ENCODE assay signal across 8 cellular contexts in genomic region chr6:12007915-12008286, GRCh38. TPM values are rescaled to one million over a fixed set of nuclear protein-coding genes. Genes with fewer than 3 reads are reported as not detected.
DNase-seq lines count a peak whose midpoint lies in the region; ATAC-seq, FAIRE-seq and TF ChIP-seq lines count a peak whose summit lies in the region.

No MANE protein-coding gene starts in this region.

- H3K9me3 Mint-ChIP-seq in activated CD4-positive, alpha-beta T cell treated with anti-CD3 and anti-CD28 coated beads, Interleukin-2, amount 10 ng/mL, durations not matched to agents 24 days and 14 days, result no peaks in the 10 kb centered on the region
- no peaks in the 10 kb centered on the region for H3K9me3 Mint-ChIP-seq in activated naive CD8-positive, alpha-beta T cell treated with anti-CD3 and anti-CD28 coated beads for 36 hours

- H3K9ac ChIP-seq in kidney (ENCODE audit: low read length in 2 of 2), result peak overlapping the region; percentile 82 to 88

- H3K4me1 Mint-ChIP-seq in activated CD4-positive, alpha-beta T cell treated with anti-CD3 and anti-CD28 coated beads, Interleukin-2, amount 10 ng/mL, durations not matched to agents 24 days and 14 days, result peaks cover 23% of the 10 kb centered on the region
- H3K4me1 Mint-ChIP-seq in activated naive CD8-positive, alpha-beta T cell treated with anti-CD3 and anti-CD28 coated beads for 36 hours, result peaks cover 19% of the 10 kb centered on the region

- H3K27me3 Mint-ChIP-seq in activated CD4-positive, alpha-beta T cell treated with anti-CD3 and anti-CD28 coated beads, Interleukin-2, amount 10 ng/mL, durations not matched to agents 24 days and 14 days, result no peaks in the 10 kb centered on the region
- H3K27me3 Mint-ChIP-seq in activated naive CD8-positive, alpha-beta T cell treated with anti-CD3 and anti-CD28 coated beads for 36 hours, result no peaks in the 10 kb centered on the region

- no peak for FAIRE-seq in kidney (lab: Jason Lieb, UNC)
- FAIRE-seq in urothelium cell line (lab: Jason Lieb, UNC), result no peak

- WGBS in testis, 2 donors, result 30 to 34% methylated on average over 4 of the region's 4 CpGs

- ATAC-seq in GM21390 (IDR thresholded peaks at IDR 0.05; ENCODE audit: unreplicated experiment) (no peak), HG02610 (IDR thresholded peaks at IDR 0.05; ENCODE audit: unreplicated experiment) (no peak)

- DNase-seq in activated CD4-positive, alpha-beta T cell treated with anti-CD3 and anti-CD28 coated beads, Interleukin-2, amount 10 ng/mL, durations not matched to agents 24 days and 14 days, result no peak
- no peak for DNase-seq in activated CD4-positive, alpha-beta T cell treated with anti-CD3 and anti-CD28 coated beads for 1 hour
- no peak for DNase-seq in activated naive CD8-positive, alpha-beta T cell treated with anti-CD3 and anti-CD28 coated beads for 36 hours
- no peak for DNase-seq in kidney
- DNase-seq in testis, result no peak
- no peak for DNase-seq in urothelium cell line (ENCODE audit: low spot score)

- no peaks in the 10 kb centered on the region for H3K27me3 ChIP-seq in testis

- intact Hi-C loops in activated CD4-positive, alpha-beta T cell treated with anti-CD3 and anti-CD28 coated beads, Interleukin-2, amount 10 ng/mL, durations not matched to agents 24 days and 14 days (cut with micrococcal nuclease), result loop anchor here (1.0 to 2.0 kb wide), 2 partner anchors 33 to 353 kb away; no protein-coding TSS in a partner anchor
- intact Hi-C loops in kidney (cut with DNase I), result no loop called here
- intact Hi-C loops in testis (cut with DNase I; ENCODE audit: low total_unique reads), result no loop called here

- H3K27ac ChIP-seq in kidney (ENCODE audit: low read depth in 2 of 2, low read length in 2 of 2), result peak overlapping the region; percentile 97 to 98
- peak overlapping the region; percentile 83 to 93 for H3K27ac ChIP-seq in testis

- H3K36me3 ChIP-seq in kidney (ENCODE audit: control insufficient read depth in 1 of 2, insufficient read depth in 2 of 2, low read length in 2 of 2) (no peaks in the 10 kb centered on the region), testis (ENCODE audit: low read depth, missing control alignments) (no peaks in the 10 kb centered on the region)

- H3K9me3 ChIP-seq in kidney (ENCODE audit: control insufficient read depth in 1 of 2, low read length in 2 of 2) (no peaks in the 10 kb centered on the region), testis (no peaks in the 10 kb centered on the region)

- H3K4me1 ChIP-seq in kidney (ENCODE audit: control insufficient read depth in 1 of 2, insufficient read depth in 1 of 2, low read depth in 1 of 2, low read length in 2 of 2), result peaks cover 10 to 13% of the 10 kb centered on the region in 2 donors
- H3K4me1 ChIP-seq in testis, result peaks cover 10% of the 10 kb centered on the region

- peak overlapping the region; percentile 99 for H3K27ac Mint-ChIP-seq in activated CD4-positive, alpha-beta T cell treated with anti-CD3 and anti-CD28 coated beads, Interleukin-2, amount 10 ng/mL, durations not matched to agents 24 days and 14 days
- peak overlapping the region; percentile 100 for H3K27ac Mint-ChIP-seq in activated naive CD8-positive, alpha-beta T cell treated with anti-CD3 and anti-CD28 coated beads for 36 hours

- TF ChIP-seq CTCF in kidney (IDR thresholded peaks at IDR 0.05; ENCODE audit: borderline replicate concordance, extremely low read depth, insufficient read depth) (no peak), testis (IDR thresholded peaks at IDR 0.05) (no peak)

- H3K4me3 ChIP-seq in kidney (ENCODE audit: low read length in 2 of 2) (peak overlapping the region; percentile 83 to 92), testis (peak overlapping the region; percentile 62 to 65)

- peak overlapping the region; percentile 99 for H3K4me3 Mint-ChIP-seq in activated CD4-positive, alpha-beta T cell treated with anti-CD3 and anti-CD28 coated beads, Interleukin-2, amount 10 ng/mL, durations not matched to agents 24 days and 14 days
- H3K4me3 Mint-ChIP-seq in activated naive CD8-positive, alpha-beta T cell treated with anti-CD3 and anti-CD28 coated beads for 36 hours, result peak overlapping the region; percentile 95

- TF ChIP-seq POLR2A in testis (IDR thresholded peaks at IDR 0.05), result no peak

- peaks cover 11% of the 10 kb centered on the region for H3K36me3 Mint-ChIP-seq in activated CD4-positive, alpha-beta T cell treated with anti-CD3 and anti-CD28 coated beads, Interleukin-2, amount 10 ng/mL, durations not matched to agents 24 days and 14 days (ENCODE audit: low read depth)
- H3K36me3 Mint-ChIP-seq in activated naive CD8-positive, alpha-beta T cell treated with anti-CD3 and anti-CD28 coated beads for 36 hours, result peaks cover 9% of the 10 kb centered on the region

RNA-seq across cellular contexts. Expression of gene HIVEP1, which starts 4.2 kb away (rescaled TPM):
- 55.3 and 57.6 TPM in 2 replicates for total RNA-seq in activated CD4-positive, alpha-beta T cell treated with anti-CD3 and anti-CD28 coated beads, Interleukin-2, amount 10 ng/mL, durations not matched to agents 24 days and 14 days
- total RNA-seq in activated naive CD8-positive, alpha-beta T cell treated with anti-CD3 and anti-CD28 coated beads for 36 hours, result 10 to 100 TPM; 33.9 to 41.9 TPM
- total RNA-seq in kidney, result 30.4 TPM
- 3.6 TPM for polyA plus RNA-seq in kidney (ENCODE audit: insufficient read depth, low read depth, low replicate concordance)
- total RNA-seq in testis, result 10 to 100 TPM; 44.1 to 53.3 TPM
- polyA plus RNA-seq in testis (ENCODE audit: insufficient read depth, low read depth, low replicate concordance), result 15.5 TPM
